17 cellular contexts compared by ENCODE assay signal in the genomic region with DNA sequence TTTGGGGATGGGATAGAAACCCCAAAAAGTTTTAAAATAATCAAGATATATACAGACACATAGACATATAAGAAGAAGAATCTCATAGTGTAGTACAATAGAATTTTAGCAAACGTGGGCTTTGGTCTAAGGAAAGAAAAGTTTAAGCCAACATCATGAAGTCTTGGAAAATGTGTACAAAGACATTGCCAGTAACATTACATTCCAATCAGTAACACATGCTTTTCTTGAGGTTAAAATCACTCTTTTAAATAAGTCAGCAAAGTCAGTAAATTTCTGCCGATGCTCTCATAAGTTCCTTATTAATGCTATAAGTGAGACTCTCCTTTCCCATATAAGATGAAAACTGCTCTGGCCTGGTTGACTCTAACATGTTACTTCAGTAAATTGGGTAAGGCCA.
DNase-seq lines count a peak whose midpoint lies in the region; ATAC-seq and TF ChIP-seq lines count a peak whose summit lies in the region.
"Had no signal": no experiment of that assay in that cellular context is flagged by ENCODE, and none has a peak within 500 bp of the region (broad histone marks: within the 10 kb centered on the region; RNA-seq: fewer than 3 reads in every experiment).

No MANE protein-coding gene starts in this region.

- no peak overlapping the region for H3K4me3 ChIP-seq in fibroblast of the aortic adventitia (ENCODE audit: low read depth, low read length)
- H3K4me3 ChIP-seq in subcutaneous abdominal adipose tissue (ENCODE audit: low read depth in 1 of 5, low read length in 5 of 5) = no peak overlapping the region

- peaks cover 34% of the 10 kb centered on the region for H3K4me1 Mint-ChIP-seq in chondrocyte (ENCODE audit: low read depth)
- no peaks in the 10 kb centered on the region for H3K4me1 Mint-ChIP-seq in stimulated activated naive B cell treated with anti-CD40 and anti-IgM and Interleukin-4, amounts not matched to agents 10 μg/mL and 1 μg/mL and 100 μg/mL, for 72 hours
- H3K4me1 Mint-ChIP-seq: IgD-negative memory B cell had no signal

- H3K4me1 ChIP-seq in subcutaneous abdominal adipose tissue (ENCODE audit: control insufficient read depth in 5 of 5, insufficient read depth in 5 of 5, low read length in 5 of 5) = peaks cover 0 to 8% (median 6%) of the 10 kb centered on the region in 5 donors
- H3K4me1 ChIP-seq: BE2C had no signal

- no peaks in the 10 kb centered on the region for H3K27me3 ChIP-seq in subcutaneous abdominal adipose tissue (ENCODE audit: control insufficient read depth in 5 of 5, insufficient read depth in 4 of 5, low read length in 5 of 5)
- H3K27me3 ChIP-seq: BE2C had no signal

- H3K27me3 Mint-ChIP-seq in chondrocyte (ENCODE audit: low read depth) = no peaks in the 10 kb centered on the region
- no peaks in the 10 kb centered on the region for H3K27me3 Mint-ChIP-seq in stimulated activated naive B cell treated with anti-CD40 and anti-IgM and Interleukin-4, amounts not matched to agents 10 μg/mL and 1 μg/mL and 100 μg/mL, for 72 hours
- H3K27me3 Mint-ChIP-seq: IgD-negative memory B cell had no signal

- no peak for ATAC-seq in stimulated activated naive B cell treated with anti-CD40 and anti-IgM and Interleukin-4, amounts not matched to agents 10 μg/mL and 1 μg/mL and 100 μg/mL, for 72 hours (replicated peaks)
- ATAC-seq in stimulated activated naive CD8-positive, alpha-beta T cell treated with anti-CD3 and anti-CD28 coated beads, Interleukin-15, Interleukin-2, amounts not matched to agents 100 U/mL and 50 U/mL, for 24 hours = no peak
- ATAC-seq: CD8-positive, alpha-beta T cell had no signal

- H3K9me3 ChIP-seq in subcutaneous abdominal adipose tissue (ENCODE audit: control insufficient read depth in 5 of 5, low read length in 5 of 5) = no peaks in the 10 kb centered on the region
- H3K9me3 ChIP-seq: BE2C had no signal

- H3K9ac ChIP-seq in subcutaneous abdominal adipose tissue (ENCODE audit: low read length in 5 of 5) = no peak overlapping the region

- peak overlapping the region; percentile 59 for H3K27ac Mint-ChIP-seq in chondrocyte (ENCODE audit: unreplicated experiment)
- H3K27ac Mint-ChIP-seq in stimulated activated naive B cell treated with anti-CD40 and anti-IgM and Interleukin-4, amounts not matched to agents 10 μg/mL and 1 μg/mL and 100 μg/mL, for 72 hours = no peak overlapping the region
- H3K27ac Mint-ChIP-seq: CD8-positive, alpha-beta T cell; HFFc6; IgD-negative memory B cell had no signal

- H3K9me3 Mint-ChIP-seq in chondrocyte (ENCODE audit: low read depth) = peaks cover 18% of the 10 kb centered on the region
- H3K9me3 Mint-ChIP-seq in stimulated activated naive B cell treated with anti-CD40 and anti-IgM and Interleukin-4, amounts not matched to agents 10 μg/mL and 1 μg/mL and 100 μg/mL, for 72 hours = no peaks in the 10 kb centered on the region
- H3K9me3 Mint-ChIP-seq: CD8-positive, alpha-beta T cell; HFFc6 had no signal

- H3K4me3 Mint-ChIP-seq in chondrocyte (ENCODE audit: unreplicated experiment) = no peak overlapping the region
- no peak overlapping the region for H3K4me3 Mint-ChIP-seq in stimulated activated naive B cell treated with anti-CD40 and anti-IgM and Interleukin-4, amounts not matched to agents 10 μg/mL and 1 μg/mL and 100 μg/mL, for 72 hours
- H3K4me3 Mint-ChIP-seq: CD8-positive, alpha-beta T cell; HFFc6; IgD-negative memory B cell had no signal

- H3K27ac ChIP-seq in subcutaneous abdominal adipose tissue (ENCODE audit: low read depth, low read length) = peak overlapping the region; percentile 5
- H3K27ac ChIP-seq: C4-2B had no signal

- no peaks in the 10 kb centered on the region for H3K36me3 ChIP-seq in subcutaneous abdominal adipose tissue (ENCODE audit: control insufficient read depth in 5 of 5, insufficient read depth in 5 of 5, low read length in 5 of 5)
- H3K36me3 ChIP-seq: BE2C had no signal

- no peak for TF ChIP-seq CTCF in chondrocyte (IDR thresholded peaks at IDR 0.05)
- TF ChIP-seq CTCF in fibroblast of the aortic adventitia (IDR thresholded peaks at IDR 0.05; ENCODE audit: insufficient read depth, low read length) = no peak

- no peak for DNase-seq in chondrocyte (ENCODE audit: low spot score)
- peak; percentile 16 for DNase-seq in fibroblast of the aortic adventitia (ENCODE audit: low read depth)
- no peak for DNase-seq in stimulated activated naive B cell treated with anti-CD40 and anti-IgM and Interleukin-4, amounts not matched to agents 10 μg/mL and 1 μg/mL and 100 μg/mL, for 72 hours
- DNase-seq in stimulated activated naive CD8-positive, alpha-beta T cell treated with anti-CD3 and anti-CD28 coated beads, Interleukin-15, Interleukin-2, amounts not matched to agents 100 U/mL and 50 U/mL, for 24 hours = no peak
- DNase-seq in mesenteric fat pad (ENCODE audit: low spot score) = no peak
- DNase-seq in NCI-H128 (lab: John Stamatoyannopoulos, UW; ENCODE audit: unreplicated experiment) = no peak
- DNase-seq: BE2C; CD8-positive, alpha-beta T cell; COR-L47; DMS153; DMS79 treated with DMSO at 0.1 percent for 48 hours; EL; HCEC 1CT; HFFc6 had no signal

- peaks cover 2% of the 10 kb centered on the region for H3K36me3 Mint-ChIP-seq in chondrocyte (ENCODE audit: low read depth)
- no peaks in the 10 kb centered on the region for H3K36me3 Mint-ChIP-seq in stimulated activated naive B cell treated with anti-CD40 and anti-IgM and Interleukin-4, amounts not matched to agents 10 μg/mL and 1 μg/mL and 100 μg/mL, for 72 hours
- H3K36me3 Mint-ChIP-seq: CD8-positive, alpha-beta T cell; IgD-negative memory B cell had no signal
